27 cellular contexts compared by ENCODE assay signal in the genomic region with DNA sequence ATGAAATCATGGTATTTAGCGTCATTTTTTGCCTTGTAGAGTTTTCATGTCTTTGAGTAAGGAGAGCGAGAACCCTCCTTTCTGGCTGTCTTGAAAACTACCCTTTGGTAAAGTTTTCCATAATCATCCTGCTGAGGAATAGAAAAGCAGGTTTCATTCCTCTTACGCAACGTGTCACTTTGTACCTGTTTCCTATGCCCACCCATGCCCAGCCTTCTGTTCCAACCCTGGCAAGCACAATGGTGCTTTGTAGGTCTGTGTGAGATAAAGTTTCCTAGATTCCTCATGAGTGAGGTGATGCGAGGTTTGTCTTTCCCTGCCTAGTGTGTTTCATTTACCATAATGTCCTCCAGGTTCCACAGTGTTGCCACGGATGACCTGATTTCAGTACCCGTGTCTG.
"Had no signal": no experiment of that assay in that cellular context is flagged by ENCODE, and none has a peak within 500 bp of the region (broad histone marks: within the 10 kb centered on the region; RNA-seq: fewer than 3 reads in every experiment).

No MANE protein-coding gene starts in this region.

- FAIRE-seq: frontal cortex had no signal

- H3K4me1 ChIP-seq: adrenal gland, breast epithelium, colonic mucosa had no signal

- H3K27ac ChIP-seq: adrenal gland, breast epithelium, cardiac muscle cell, colonic mucosa had no signal

- H3K4me3 ChIP-seq: adrenal gland, breast epithelium, cardiac muscle cell, colonic mucosa had no signal

- ATAC-seq: activated CD4-positive, alpha-beta T cell treated with anti-CD3 and anti-CD28 coated beads for 36 hours; activated CD8-positive, alpha-beta T cell treated with anti-CD3 and anti-CD28 coated beads for 36 hours; activated naive CD8-positive, alpha-beta T cell treated with anti-CD3 and anti-CD28 coated beads, Interleukin-2, amount 50 U/mL, for 24 hours; activated T-cell treated with anti-CD3 and anti-CD28 coated beads, Interleukin-2, amount 50 U/mL, for 4 hours; esophagus mucosa had no signal

- DNase-seq: activated CD4-positive, alpha-beta T cell treated with anti-CD3 and anti-CD28 coated beads for 36 hours; activated CD4-positive, alpha-beta T cell treated with anti-CD3 and anti-CD28 coated beads, Interleukin-2, amount 10 ng/mL, durations not matched to agents 7 days and 5 days; activated CD4-positive, alpha-beta T cell treated with anti-CD3 and anti-CD28 coated beads, Interleukin-2, amount 50 U/mL, for 4 hours; activated CD4-positive, CD25-positive, alpha-beta regulatory T cell; activated CD4-positive, CD25-positive, alpha-beta regulatory T cell treated with anti-CD3 and anti-CD28 coated beads, Interleukin-2, amount 50 U/mL, for 72 hours; activated CD8-positive, alpha-beta memory T cell treated with anti-CD3 and anti-CD28 coated beads for 24 hours; activated CD8-positive, alpha-beta T cell treated with anti-CD3 and anti-CD28 coated beads for 36 hours; activated effector memory CD4-positive, alpha-beta T cell treated with anti-CD3 and anti-CD28 coated beads, Interleukin-2, amount 50 U/mL, for 16 hours; activated naive CD4-positive, alpha-beta T cell treated with anti-CD3 and anti-CD28 coated beads for 36 hours; activated naive CD8-positive, alpha-beta T cell treated with anti-CD3 and anti-CD28 coated beads for 36 hours; activated naive CD8-positive, alpha-beta T cell treated with anti-CD3 and anti-CD28 coated beads, Interleukin-2, amount 50 U/mL, for 24 hours; activated T-cell treated with anti-CD3 and anti-CD28 coated beads, Interleukin-2, amount 50 U/mL, for 4 hours; adrenal gland; amygdala; aorta; central memory CD4-positive, alpha-beta T cell; cerebellar nuclear complex; colonic mucosa; effector memory CD4-positive, alpha-beta T cell; endodermal cell; foreskin fibroblast; head of caudate nucleus; T-helper 2 cell had no signal

- H3K36me3 ChIP-seq: adrenal gland, breast epithelium, cardiac muscle cell, colonic mucosa had no signal

- H3K9me3 ChIP-seq: adrenal gland, breast epithelium, colonic mucosa had no signal

- H3K27me3 ChIP-seq: adrenal gland, breast epithelium, colonic mucosa had no signal
